In genomic region chr20:10524034-10524476, GRCh38 we compare ENCODE assay signal across 9 cellular contexts.
DNase-seq lines count a peak whose midpoint lies in the region; TF ChIP-seq lines count a peak whose summit lies in the region.
"Had no signal": no experiment of that assay in that cellular context is flagged by ENCODE, and none has a peak within 500 bp of the region (broad histone marks: within the 10 kb centered on the region; RNA-seq: fewer than 3 reads in every experiment).

No MANE protein-coding gene starts in this region.

- H3K9me3 ChIP-seq in ectodermal cell (ENCODE audit: control insufficient read depth, low read length) (no peaks in the 10 kb centered on the region), mesenchymal stem cell (ENCODE audit: control insufficient read depth, low read length) (no peaks in the 10 kb centered on the region), transverse colon (no peaks in the 10 kb centered on the region)

- no peaks in the 10 kb centered on the region for H3K27me3 Mint-ChIP-seq in CD14-positive monocyte (ENCODE audit: low read depth in 3 of 3)

- H3K4me3 Mint-ChIP-seq in CD14-positive monocyte, result no peak overlapping the region

- H2BK12ac ChIP-seq in mesenchymal stem cell (ENCODE audit: low read length in 2 of 2), result peak overlapping the region; percentile 23 to 61

- H3K14ac ChIP-seq in mesenchymal stem cell (ENCODE audit: low read length in 2 of 2), result no peak overlapping the region

- H3K27ac Mint-ChIP-seq in CD14-positive monocyte, result no peak overlapping the region

- no peak for TF ChIP-seq CTCF in transverse colon (IDR thresholded peaks at IDR 0.05)
- TF ChIP-seq CTCF in CD14-positive monocyte (IDR thresholded peaks at IDR 0.05), result no peak

- no peak overlapping the region for H2AK5ac ChIP-seq in mesenchymal stem cell (ENCODE audit: low read length, severe bottlenecking)

- DNase-seq in NCI-H2227 (lab: John Stamatoyannopoulos, UW; ENCODE audit: unreplicated experiment) (peak; percentile 68), mesenchymal stem cell (peak; percentile 77), transverse colon (peak; percentile 60), NCI-H524 treated with DMSO at 0.1 percent for 48 hours (lab: John Stamatoyannopoulos, UW) (no peak), AG08396 (ENCODE audit: low spot score) (no peak), HPDE6-E6E7 (ENCODE audit: extremely low spot score) (no peak), CD14-positive monocyte (ENCODE audit: low spot score) (no peak)
- DNase-seq: T1000 had no signal

- no peak overlapping the region for H3K4me3 ChIP-seq in ectodermal cell (ENCODE audit: insufficient read depth, low read depth, low read length)
- H3K4me3 ChIP-seq in mesenchymal stem cell (ENCODE audit: insufficient read depth in 1 of 2, low read depth in 1 of 2, low read length in 2 of 2), result peak overlapping the region in 1 of 2 experiments; percentile 23
- no peak overlapping the region for H3K4me3 ChIP-seq in transverse colon

- no peak overlapping the region for H2BK15ac ChIP-seq in mesenchymal stem cell (ENCODE audit: low read depth, poor library complexity, severe bottlenecking)

- peak overlapping the region; percentile 6 for H4K91ac ChIP-seq in mesenchymal stem cell (ENCODE audit: low read length)

- H3K27ac ChIP-seq in ectodermal cell (ENCODE audit: insufficient read depth, low read depth, low read length, poor library complexity, severe bottlenecking) (peak overlapping the region; percentile 91), mesenchymal stem cell (ENCODE audit: low read length, poor library complexity, severe bottlenecking) (no peak overlapping the region), transverse colon (peak overlapping the region; percentile 58 to 78 (median 68))

- no peak overlapping the region for H3K23ac ChIP-seq in mesenchymal stem cell (ENCODE audit: low read length in 2 of 2)

- TF ChIP-seq POLR2A in transverse colon (IDR thresholded peaks at IDR 0.05), result no peak

- 33 to 34% methylated on average over 10 of the region's 10 CpGs for WGBS in ectodermal cell, 2 experiments
- 51% methylated on average over 10 of the region's 10 CpGs for WGBS in mesenchymal stem cell
- WGBS in transverse colon (ENCODE audit: low coverage in 1 of 2), 2 donors, result 60 to 61% methylated on average over 4 to 10 of the region's 10 CpGs

- no peak overlapping the region for H2BK5ac ChIP-seq in mesenchymal stem cell (ENCODE audit: low read depth, low read length, poor library complexity, severe bottlenecking)

- peaks cover 20% of the 10 kb centered on the region for H3K79me1 ChIP-seq in mesenchymal stem cell (replicated peaks; ENCODE audit: low read length, poor library complexity, severe bottlenecking)

- H3K4me1 Mint-ChIP-seq in CD14-positive monocyte, result peaks cover 18% of the 10 kb centered on the region

- H3K36me3 Mint-ChIP-seq in CD14-positive monocyte, result peaks cover 14 to 16% of the 10 kb centered on the region in 2 donors

- intact Hi-C loops in transverse colon (cut with DNase I; ENCODE audit: low total_unique reads), result no loop called here
- intact Hi-C loops in CD14-positive monocyte (cut with micrococcal nuclease), result loop anchor here in 1 of 2 donors (10.0 kb wide), 1 partner anchor 49 kb away; no protein-coding TSS in a partner anchor

- peak overlapping the region; percentile 26 to 63 for H3K4ac ChIP-seq in mesenchymal stem cell (ENCODE audit: low read depth in 1 of 2, low read length in 2 of 2)

- in situ Hi-C loops in transverse colon (cut with MboI; ENCODE audit: low pct_ligation_motif_present in 1 of 4, low pct_unique_long_range_greater_than_20kb in 1 of 4, low sequenced_read_pairs in 3 of 4), result no loop called here

- peaks cover 24% of the 10 kb centered on the region for H3K4me1 ChIP-seq in ectodermal cell (ENCODE audit: control insufficient read depth, insufficient read depth, low read length)
- H3K4me1 ChIP-seq in mesenchymal stem cell (ENCODE audit: control insufficient read depth, insufficient read depth, low read depth, low read length), result peaks cover 11% of the 10 kb centered on the region
- peaks cover 2 to 27% (median 10%) of the 10 kb centered on the region in 4 donors for H3K4me1 ChIP-seq in transverse colon

- peak overlapping the region; percentile 35 to 42 for H3K18ac ChIP-seq in mesenchymal stem cell (ENCODE audit: low read depth in 1 of 2, low read length in 2 of 2)

- peak overlapping the region; percentile 83 for H4K8ac ChIP-seq in mesenchymal stem cell (ENCODE audit: low read length)

- peak overlapping the region; percentile 21 for H2BK120ac ChIP-seq in mesenchymal stem cell (ENCODE audit: low read depth, low read length)

- peaks cover 0 to 2% (median 0%) of the 10 kb centered on the region in 7 donors for H3K9me3 Mint-ChIP-seq in CD14-positive monocyte

- no peak overlapping the region for H2AFZ ChIP-seq in mesenchymal stem cell (ENCODE audit: low read depth, low read length)

- TF ChIP-seq EP300 in transverse colon (IDR thresholded peaks at IDR 0.05; ENCODE audit: low read depth), result peak; percentile 68

- H3K27me3 ChIP-seq in ectodermal cell (ENCODE audit: control insufficient read depth, insufficient read depth, low read length, poor library complexity, severe bottlenecking), result no peaks in the 10 kb centered on the region
- H3K27me3 ChIP-seq in mesenchymal stem cell (ENCODE audit: control insufficient read depth in 1 of 2, insufficient read depth in 1 of 2, low read length in 2 of 2), result no peaks in the 10 kb centered on the region
- H3K27me3 ChIP-seq in transverse colon, result no peaks in the 10 kb centered on the region

- H3K36me3 ChIP-seq in ectodermal cell (ENCODE audit: control insufficient read depth, insufficient read depth, low read length) (no peaks in the 10 kb centered on the region), mesenchymal stem cell (ENCODE audit: control insufficient read depth in 1 of 2, insufficient read depth in 2 of 2, low read depth in 1 of 2, low read length in 2 of 2) (no peaks in the 10 kb centered on the region), transverse colon (no peaks in the 10 kb centered on the region)

- H3K4me2 ChIP-seq in mesenchymal stem cell (ENCODE audit: low read length, poor library complexity, severe bottlenecking), result no peak overlapping the region

- peak overlapping the region; percentile 76 for H3K9ac ChIP-seq in mesenchymal stem cell (ENCODE audit: low read length)

Comparison
In these comparisons a context has a peak if more than half of its experiments do, and no peak if none do; other contexts are left out.
1. DNase-seq: peak in NCI-H2227 (single experiment), mesenchymal stem cell (single experiment) and transverse colon (single experiment); none in NCI-H524 treated with DMSO at 0.1 percent for 48 hours (single experiment), AG08396 (single experiment), HPDE6-E6E7 (single experiment) and CD14-positive monocyte (single experiment).